1 cellular context compared by ENCODE assay signal in genomic region chr6:26521485-26522391, GRCh38.
TF ChIP-seq lines count a peak whose summit lies in the region.

No MANE protein-coding gene starts in this region.

TF ChIP-seq in K562, 482 proteins besides CTCF, POLR2A, EP300 and RAD21 (continued from another document):
- TF ChIP-seq ZNF707 (CRISPR knock-in tag; conservative IDR thresholded peaks at IDR 0.05) = no peak
- peak; percentile 90 for TF ChIP-seq LCOR (CRISPR knock-in tag; IDR thresholded peaks at IDR 0.05)
- no peak for TF ChIP-seq ZNF253 (CRISPR knock-in tag; conservative IDR thresholded peaks at IDR 0.05)
- TF ChIP-seq NFXL1 (CRISPR knock-in tag; IDR thresholded peaks at IDR 0.05) = no peak
- TF ChIP-seq ETS2 (tag; IDR thresholded peaks at IDR 0.05; ENCODE audit: borderline replicate concordance, poor library complexity, severe bottlenecking) = no peak
- peak; percentile 83 for TF ChIP-seq ZNF668 (CRISPR knock-in tag; IDR thresholded peaks at IDR 0.05)
- no peak for TF ChIP-seq C11orf30 (IDR thresholded peaks at IDR 0.05; ENCODE audit: low read depth)
- TF ChIP-seq ZNF280A (IDR thresholded peaks at IDR 0.05; ENCODE audit: low read depth, partially characterized antibody) = no peak
- no peak for TF ChIP-seq NEUROD1 (IDR thresholded peaks at IDR 0.05; ENCODE audit: borderline replicate concordance, low read depth, low read length, partially characterized antibody)
- no peak for TF ChIP-seq NCOA2 (IDR thresholded peaks at IDR 0.05; ENCODE audit: partially characterized antibody in 2 of 2)
- TF ChIP-seq CBX3 (IDR thresholded peaks at IDR 0.05; ENCODE audit: borderline replicate concordance in 1 of 2, low read length in 2 of 2) = no peak
- TF ChIP-seq ZNF384 (IDR thresholded peaks at IDR 0.05; ENCODE audit: low read depth, low read length) = no peak
- TF ChIP-seq ZNF512 (tag; IDR thresholded peaks at IDR 0.05) = 0 out of 2 replicates have a peak, but pooled peaks have one; percentile 52
- TF ChIP-seq NUFIP1 (IDR thresholded peaks at IDR 0.05; ENCODE audit: partially characterized antibody) = no peak
- no peak for TF ChIP-seq POLR3G (IDR thresholded peaks at IDR 0.05; ENCODE audit: extremely low read depth, insufficient read length, insufficient replicate concordance)
- TF ChIP-seq ZNF584 (CRISPR knock-in tag; IDR thresholded peaks at IDR 0.05; ENCODE audit: low read depth) = no peak
- TF ChIP-seq RNF219 (CRISPR knock-in tag; IDR thresholded peaks at IDR 0.05) = 0 out of 2 replicates have a peak, but pooled peaks have one; percentile 66
- TF ChIP-seq BRF1 (IDR thresholded peaks at IDR 0.05; ENCODE audit: borderline replicate concordance, extremely low read depth, insufficient read length) = no peak
- TF ChIP-seq ZKSCAN8 (CRISPR knock-in tag; IDR thresholded peaks at IDR 0.05) = peak; percentile 18; the same call in 1 of the 2 replicates
- TF ChIP-seq RHOXF2B (CRISPR knock-in tag; conservative IDR thresholded peaks at IDR 0.05) = 0 out of 2 replicates have a peak, but pooled peaks have one; percentile 17
- peak; percentile 68 for TF ChIP-seq HNRNPLL (IDR thresholded peaks at IDR 0.05; ENCODE audit: low read depth, low read length, poor library complexity, severe bottlenecking)
- 0 out of 2 replicates have a peak, but pooled peaks have one; percentile 25 for TF ChIP-seq DEAF1 (CRISPR knock-in tag; IDR thresholded peaks at IDR 0.05)
- TF ChIP-seq ZNF3 (CRISPR knock-in tag; IDR thresholded peaks at IDR 0.05) = no peak
